Comparison of ENCODE assay signal across 19 cellular contexts in genomic region chr15:69612112-69612511, GRCh38.
A peak's percentile ranks its signal among the peaks of the same experiment; 100 is the strongest.
DNase-seq lines count a peak whose midpoint lies in the region; ATAC-seq and TF ChIP-seq lines count a peak whose summit lies in the region.
"Had no signal": no experiment of that assay in that cellular context is flagged by ENCODE, and none has a peak within 500 bp of the region (broad histone marks: within the 10 kb centered on the region; RNA-seq: fewer than 3 reads in every experiment).

No MANE protein-coding gene starts in this region.

- DNase-seq in DMS79 treated with DMSO at 0.1 percent for 48 hours (lab: John Stamatoyannopoulos, UW) (peak; percentile 86), NCI-H128 (lab: John Stamatoyannopoulos, UW; ENCODE audit: unreplicated experiment) (peak; percentile 47), NCI-H2227 treated with DMSO at 0.1 percent for 48 hours (lab: John Stamatoyannopoulos, UW) (peak; percentile 70), endodermal cell (peak; percentile 13), PC-3 (no peak), aorta (no peak)
- no peak for DNase-seq in stimulated activated CD4-positive, alpha-beta T cell treated with anti-CD3 and anti-CD28 coated beads, Interleukin-4, amount 100 ng/mL, for 24 hours
- DNase-seq: activated CD8-positive, alpha-beta memory T cell treated with anti-CD3 and anti-CD28 coated beads, Interleukin-2, amount 50 U/mL, for 4 hours; caudate nucleus; CD4-positive, alpha-beta T cell; dermis blood vessel endothelial cell; NCI-H1930 had no signal

- H3K27me3 ChIP-seq in endodermal cell (ENCODE audit: control insufficient read depth, insufficient read depth, low read length, poor library complexity, severe bottlenecking) (peaks cover 4% of the 10 kb centered on the region), PC-3 (ENCODE audit: low read length) (no peaks in the 10 kb centered on the region), aorta (ENCODE audit: control insufficient read depth in 1 of 2, insufficient read depth in 2 of 2, low read length in 1 of 2) (no peaks in the 10 kb centered on the region)
- H3K27me3 ChIP-seq: ascending aorta, tibial nerve had no signal

- peaks cover 1% of the 10 kb centered on the region for H3K9me3 Mint-ChIP-seq in endodermal cell
- H3K9me3 Mint-ChIP-seq: activated T-helper 2 cell treated with anti-CD3 and anti-CD28 coated beads, Interferon-gamma antibody, Interleukin-2, Interleukin-4, amounts not matched to agents 10 μg/mL and 5 μg/mL and 100 μg/mL, durations not matched to agents 14 hours and 24 hours and 36 hours; CD4-positive, alpha-beta T cell; IgD-negative memory B cell; WTC11 had no signal

- peaks cover 8% of the 10 kb centered on the region for H3K4me1 ChIP-seq in endodermal cell (ENCODE audit: control insufficient read depth, insufficient read depth, low read length)
- no peaks in the 10 kb centered on the region for H3K4me1 ChIP-seq in PC-3 (ENCODE audit: insufficient read depth, low read length)
- H3K4me1 ChIP-seq in aorta (ENCODE audit: control insufficient read depth in 1 of 2, insufficient read depth in 2 of 2, low read length in 2 of 2), result peaks cover 0 to 3% of the 10 kb centered on the region in 2 donors

- no peak overlapping the region for H3K4me2 ChIP-seq in PC-3 (ENCODE audit: low read length)

- H4K20me1 ChIP-seq in PC-3 (ENCODE audit: low read length), result no peaks in the 10 kb centered on the region

- no peak for ATAC-seq in PC-3
- ATAC-seq in aorta (ENCODE audit: low FRiP score), result no peak
- ATAC-seq: WTC11 had no signal

- H3K27me3 Mint-ChIP-seq in endodermal cell (ENCODE audit: insufficient read depth), result peaks cover 31% of the 10 kb centered on the region
- H3K27me3 Mint-ChIP-seq: activated naive CD8-positive, alpha-beta T cell; CD4-positive, alpha-beta T cell had no signal

- CTCF ChIA-PET in PC-3 (lab: Charles Lee), result no interaction called here

- WGBS in endodermal cell (ENCODE audit: insufficient coverage in 1 of 2, insufficient read length in 1 of 2), 2 experiments, result 91 to 100% methylated on average over 1 to 2 of the region's 2 CpGs
- 64 to 67% methylated on average over 2 of the region's 2 CpGs for WGBS in aorta, 2 donors

- H3K79me2 ChIP-seq in PC-3 (ENCODE audit: low read length), result no peaks in the 10 kb centered on the region

- H3K4me3 ChIP-seq in endodermal cell (ENCODE audit: low read length) (no peak overlapping the region), PC-3 (ENCODE audit: low read length) (no peak overlapping the region), aorta (ENCODE audit: low read length in 2 of 2) (no peak overlapping the region)
- H3K4me3 ChIP-seq: ascending aorta, lung, tibial nerve had no signal

- H3K27ac Mint-ChIP-seq in endodermal cell, result peak overlapping the region; percentile 33
- H3K27ac Mint-ChIP-seq: activated naive CD8-positive, alpha-beta T cell; activated T-helper 2 cell treated with anti-CD3 and anti-CD28 coated beads, Interferon-gamma antibody, Interleukin-2, Interleukin-4, amounts not matched to agents 10 μg/mL and 5 μg/mL and 100 μg/mL, durations not matched to agents 14 hours and 24 hours and 36 hours; CD4-positive, alpha-beta T cell; IgD-negative memory B cell; WTC11 had no signal

- H3K36me3 Mint-ChIP-seq in endodermal cell (ENCODE audit: low read depth), result no peaks in the 10 kb centered on the region
- H3K36me3 Mint-ChIP-seq: IgD-negative memory B cell, WTC11 had no signal

- intact Hi-C loops in PC-3 (cut with micrococcal nuclease), result no loop called here
- intact Hi-C loops in aorta (cut with DNase I), result no loop called here

- no peak for TF ChIP-seq CTCF in endodermal cell (conservative IDR thresholded peaks at IDR 0.05)
- TF ChIP-seq CTCF in PC-3 (conservative IDR thresholded peaks at IDR 0.05; ENCODE audit: low read depth, low read length), result no peak

- no peak overlapping the region for H2AFZ ChIP-seq in PC-3 (ENCODE audit: low read length)

- no TSS peak for BruUV-seq in PC-3 (replicated peaks; lab: Mats Ljungman, UMichigan)

- H3K36me3 ChIP-seq in endodermal cell (ENCODE audit: control insufficient read depth, insufficient read depth, low read length) (no peaks in the 10 kb centered on the region), PC-3 (ENCODE audit: low read depth, low read length) (no peaks in the 10 kb centered on the region), aorta (ENCODE audit: control insufficient read depth in 1 of 2, insufficient read depth in 2 of 2, low read length in 1 of 2) (no peaks in the 10 kb centered on the region)
- H3K36me3 ChIP-seq: ascending aorta, tibial nerve had no signal

- H3K9ac ChIP-seq in endodermal cell (ENCODE audit: extremely low read depth, low read length, poor library complexity, severe bottlenecking), result no peak overlapping the region
- H3K9ac ChIP-seq in PC-3 (ENCODE audit: low read length), result no peak overlapping the region

- H3K4me3 Mint-ChIP-seq in endodermal cell, result no peak overlapping the region
- H3K4me3 Mint-ChIP-seq: activated naive CD8-positive, alpha-beta T cell; CD4-positive, alpha-beta T cell; IgD-negative memory B cell; WTC11 had no signal

- H3K4me1 Mint-ChIP-seq in endodermal cell, result peaks cover 31% of the 10 kb centered on the region
- H3K4me1 Mint-ChIP-seq: IgD-negative memory B cell, WTC11 had no signal

- no peaks in the 10 kb centered on the region for H3K9me2 ChIP-seq in PC-3 (replicated peaks; ENCODE audit: low read length)

- no peaks in the 10 kb centered on the region for H3F3A ChIP-seq in PC-3 (ENCODE audit: low read length, unreplicated experiment)

- H3K27ac ChIP-seq in endodermal cell (ENCODE audit: low read depth, low read length) (no peak overlapping the region), PC-3 (ENCODE audit: low read length) (no peak overlapping the region), aorta (ENCODE audit: low read depth in 1 of 2, low read length in 2 of 2) (no peak overlapping the region)
- H3K27ac ChIP-seq: ascending aorta, tibial nerve had no signal

- POLR2A ChIA-PET in PC-3 (lab: Charles Lee; ENCODE audit: unreplicated experiment), result no interaction called here

- H3K9me3 ChIP-seq in endodermal cell (ENCODE audit: control insufficient read depth, low read length) (no peaks in the 10 kb centered on the region), PC-3 (ENCODE audit: low read length) (no peaks in the 10 kb centered on the region), aorta (ENCODE audit: control insufficient read depth, low read length) (no peaks in the 10 kb centered on the region)
- H3K9me3 ChIP-seq: ascending aorta, tibial nerve had no signal

Comparison
In these comparisons a context has a peak if more than half of its experiments do, and no peak if none do; other contexts are left out.
1. DNase-seq: peak in DMS79 treated with DMSO at 0.1 percent for 48 hours (single experiment), NCI-H128 (single experiment), NCI-H2227 treated with DMSO at 0.1 percent for 48 hours (single experiment) and endodermal cell (single experiment); none in PC-3 (single experiment), stimulated activated CD4-positive, alpha-beta T cell treated with anti-CD3 and anti-CD28 coated beads, Interleukin-4, amount 100 ng/mL, for 24 hours (single experiment) and aorta (0 of 2).